ENCODE assay signal across 21 cellular contexts in genomic region chr3:70919091-70919490, GRCh38.
A peak's percentile ranks its signal among the peaks of the same experiment; 100 is the strongest.
DNase-seq lines count a peak whose midpoint lies in the region; FAIRE-seq and TF ChIP-seq lines count a peak whose summit lies in the region.
"Had no signal": no experiment of that assay in that cellular context is flagged by ENCODE, and none has a peak within 500 bp of the region (broad histone marks: within the 10 kb centered on the region; RNA-seq: fewer than 3 reads in every experiment).

No MANE protein-coding gene starts in this region.

- WGBS in tibial nerve, 2 donors: 86 to 89% methylated on average over 7 of the region's 7 CpGs
- WGBS in transverse colon (ENCODE audit: low coverage in 1 of 2), 2 donors: 87 to 94% methylated on average over 6 to 7 of the region's 7 CpGs

- H3K9me3 Mint-ChIP-seq in HFFc6: 0 out of 2 replicates have a peak, but pooled peaks cover 3% of the 10 kb centered on the region
- no peaks in the 10 kb centered on the region for H3K9me3 Mint-ChIP-seq in astrocyte (ENCODE audit: unreplicated experiment)

- peaks cover 3% of the 10 kb centered on the region for H3K4me1 ChIP-seq in astrocyte (ENCODE audit: insufficient read depth, low read length)
- H3K4me1 ChIP-seq in tibial nerve: no peaks in the 10 kb centered on the region
- H3K4me1 ChIP-seq in transverse colon: no peaks in the 10 kb centered on the region
- H3K4me1 ChIP-seq: A549 had no signal

- H3K36me3 Mint-ChIP-seq in HFFc6 (ENCODE audit: low read depth) (peaks cover 7% of the 10 kb centered on the region), astrocyte (ENCODE audit: low read depth, unreplicated experiment) (no peaks in the 10 kb centered on the region)
- H3K36me3 Mint-ChIP-seq: CD4-positive, CD25-positive, alpha-beta regulatory T cell; IgD-negative memory B cell had no signal

- in situ Hi-C loops in transverse colon (cut with MboI; ENCODE audit: low pct_ligation_motif_present in 1 of 4, low pct_unique_long_range_greater_than_20kb in 1 of 4, low sequenced_read_pairs in 3 of 4): no loop called here

- H3K4me1 Mint-ChIP-seq in HFFc6 (ENCODE audit: low read depth): peaks cover 24% of the 10 kb centered on the region
- peaks cover 10% of the 10 kb centered on the region for H3K4me1 Mint-ChIP-seq in astrocyte (ENCODE audit: low read depth, unreplicated experiment)
- H3K4me1 Mint-ChIP-seq: CD4-positive, CD25-positive, alpha-beta regulatory T cell; IgD-negative memory B cell had no signal

- peak overlapping the region; percentile 7 for H3K9ac ChIP-seq in astrocyte (ENCODE audit: low read length)

- intact Hi-C loops in transverse colon (cut with DNase I; ENCODE audit: low total_unique reads): no loop called here

- TF ChIP-seq EP300 in tibial nerve (IDR thresholded peaks at IDR 0.05) (no peak), transverse colon (IDR thresholded peaks at IDR 0.05; ENCODE audit: low read depth) (no peak)

- H3K27ac ChIP-seq in astrocyte (ENCODE audit: low read depth, low read length) (peak overlapping the region; percentile 49), tibial nerve (no peak overlapping the region), transverse colon (no peak overlapping the region)
- H3K27ac ChIP-seq: A549, HL-60 had no signal

- no peaks in the 10 kb centered on the region for H3K9me3 ChIP-seq in astrocyte (ENCODE audit: insufficient read depth, low read depth, low read length)
- no peaks in the 10 kb centered on the region for H3K9me3 ChIP-seq in tibial nerve
- no peaks in the 10 kb centered on the region for H3K9me3 ChIP-seq in transverse colon
- H3K9me3 ChIP-seq: A549 had no signal

- TF ChIP-seq CTCF in HFFc6 (IDR thresholded peaks at IDR 0.05) (no peak), astrocyte (IDR thresholded peaks at IDR 0.05; ENCODE audit: insufficient read depth, low read depth, low read length) (no peak), fibroblast of pulmonary artery (IDR thresholded peaks at IDR 0.05; ENCODE audit: low read length, missing control alignments) (no peak), tibial nerve (IDR thresholded peaks at IDR 0.05) (no peak), transverse colon (IDR thresholded peaks at IDR 0.05) (no peak)

- no peaks in the 10 kb centered on the region for H3K27me3 ChIP-seq in astrocyte (ENCODE audit: insufficient read depth, low read length)
- H3K27me3 ChIP-seq in tibial nerve: no peaks in the 10 kb centered on the region
- H3K27me3 ChIP-seq in transverse colon: no peaks in the 10 kb centered on the region

- H3K27me3 Mint-ChIP-seq in HFFc6 (ENCODE audit: insufficient read depth): peaks cover 3% of the 10 kb centered on the region; the same call in 1 of the 2 replicates
- H3K27me3 Mint-ChIP-seq in astrocyte (ENCODE audit: low read depth, unreplicated experiment): no peaks in the 10 kb centered on the region

- H3K4me3 ChIP-seq in astrocyte (ENCODE audit: insufficient read depth, low read depth, low read length): no peak overlapping the region
- no peak overlapping the region for H3K4me3 ChIP-seq in fibroblast of pulmonary artery (replicated peaks; ENCODE audit: low read depth, low read length)
- H3K4me3 ChIP-seq in skeletal muscle cell (ENCODE audit: low read depth, low read length): no peak overlapping the region
- H3K4me3 ChIP-seq in tibial nerve: no peak overlapping the region
- H3K4me3 ChIP-seq in transverse colon: no peak overlapping the region
- H3K4me3 ChIP-seq: A549 had no signal

- H2AFZ ChIP-seq in astrocyte (ENCODE audit: low read depth, low read length): no peak overlapping the region

- H3K36me3 ChIP-seq in astrocyte (ENCODE audit: insufficient read depth, low read length) (no peaks in the 10 kb centered on the region), tibial nerve (no peaks in the 10 kb centered on the region), transverse colon (no peaks in the 10 kb centered on the region)

- TF ChIP-seq POLR2A in tibial nerve (IDR thresholded peaks at IDR 0.05) (no peak), transverse colon (IDR thresholded peaks at IDR 0.05) (no peak)

- peak overlapping the region; percentile 39 for H3K4me2 ChIP-seq in astrocyte (ENCODE audit: low read length)
- H3K4me2 ChIP-seq: A549 had no signal

- peak overlapping the region; percentile 50; the same call in 1 of the 2 replicates for H3K4me3 Mint-ChIP-seq in HFFc6
- no peak overlapping the region for H3K4me3 Mint-ChIP-seq in astrocyte (ENCODE audit: unreplicated experiment)
- H3K4me3 Mint-ChIP-seq: CD4-positive, CD25-positive, alpha-beta regulatory T cell; H9 had no signal

- FAIRE-seq in astrocyte (lab: Jason Lieb, UNC): no peak
- FAIRE-seq: A549, HTR-8/SVneo had no signal

- no peaks in the 10 kb centered on the region for H4K20me1 ChIP-seq in astrocyte (ENCODE audit: insufficient read depth, low read length)

- DNase-seq in HFFc6 (no peak), astrocyte (ENCODE audit: low read depth) (peak; percentile 33), fibroblast of pulmonary artery (ENCODE audit: low read depth) (peak; percentile 10), skeletal muscle cell (ENCODE audit: low read depth) (peak; percentile 3), medulla oblongata (ENCODE audit: extremely low spot score) (no peak), tibial nerve (ENCODE audit: low spot score in 2 of 2) (no peak), pons (ENCODE audit: low spot score) (no peak), transverse colon (no peak)
- DNase-seq: CD4-positive, CD25-positive, alpha-beta regulatory T cell; DMS79; H9; MV-4-11; NCI-H1694; NCI-H2081 treated with DMSO at 0.1 percent for 48 hours; NCI-H2171 treated with DMSO at 0.1 percent for 48 hours; NCI-H524 treated with DMSO at 0.1 percent for 48 hours; Right ventricle myocardium superior had no signal

- H3K27ac Mint-ChIP-seq in HFFc6 (peak overlapping the region; percentile 79), astrocyte (ENCODE audit: unreplicated experiment) (peak overlapping the region; percentile 30)
- H3K27ac Mint-ChIP-seq: CD4-positive, CD25-positive, alpha-beta regulatory T cell; H9; IgD-negative memory B cell had no signal

- H3K79me2 ChIP-seq in astrocyte (ENCODE audit: insufficient read depth, low read length): no peaks in the 10 kb centered on the region

Comparison
In these comparisons a context has a peak if more than half of its experiments do, and no peak if none do; other contexts are left out.
1. DNase-seq: peak in astrocyte (single experiment), fibroblast of pulmonary artery (single experiment) and skeletal muscle cell (single experiment); none in HFFc6 (single experiment), medulla oblongata (single experiment), tibial nerve (0 of 2), pons (single experiment) and transverse colon (single experiment).